8 cellular contexts compared by ENCODE assay signal in genomic region chr2:110474898-110475297, GRCh38. TPM values are rescaled to one million over a fixed set of nuclear protein-coding genes. Genes with fewer than 3 reads are reported as not detected.
A peak's percentile ranks its signal among the peaks of the same experiment; 100 is the strongest.
DNase-seq lines count a peak whose midpoint lies in the region; ATAC-seq and TF ChIP-seq lines count a peak whose summit lies in the region.
"Not testable (repeated sequence)": the region's sequence is repeated elsewhere in the genome, so short reads cannot be mapped to it uniquely, and the experiment has no call there.

No MANE protein-coding gene starts in this region.

- DNase-seq in RWPE2 (ENCODE audit: low spot score); upper lobe of left lung: not testable (repeated sequence)

- not testable (repeated sequence) for H3K36me3 ChIP-seq in RWPE2 (ENCODE audit: low read depth); upper lobe of left lung

- WGBS in upper lobe of left lung, 2 donors = no CpG with 5 or more reads among the region's 4 CpGs

- not testable (repeated sequence) for TF ChIP-seq POLR2A in upper lobe of left lung (IDR thresholded peaks at IDR 0.05)

- not testable (repeated sequence) for H3K27me3 ChIP-seq in RWPE2 (ENCODE audit: insufficient read depth, poor library complexity, severe bottlenecking); upper lobe of left lung

- not testable (repeated sequence) for H3K4me3 ChIP-seq in RWPE2 (ENCODE audit: severe bottlenecking); upper lobe of left lung

- not testable (repeated sequence) for H3K4me1 ChIP-seq in RWPE2 (ENCODE audit: insufficient read depth, poor library complexity, severe bottlenecking); upper lobe of left lung

- H3K9me3 ChIP-seq in RWPE2 (ENCODE audit: severe bottlenecking); upper lobe of left lung: not testable (repeated sequence)

- not testable (repeated sequence) for TF ChIP-seq CTCF in RWPE2 (IDR thresholded peaks at IDR 0.05; ENCODE audit: poor library complexity, severe bottlenecking); upper lobe of left lung (IDR thresholded peaks at IDR 0.05)

- ATAC-seq in GM18517 (IDR thresholded peaks at IDR 0.05; ENCODE audit: unreplicated experiment) (peak; percentile 95), GM19397 (IDR thresholded peaks at IDR 0.05; ENCODE audit: unreplicated experiment) (peak; percentile 90), GM21723 (IDR thresholded peaks at IDR 0.05; ENCODE audit: unreplicated experiment) (peak; percentile 96), HG02938 (IDR thresholded peaks at IDR 0.05; ENCODE audit: unreplicated experiment) (peak; percentile 93), HG03342 (IDR thresholded peaks at IDR 0.05; ENCODE audit: unreplicated experiment) (peak; percentile 99), RWPE2 (ENCODE audit: low read depth) (peak; percentile 89), esophagus mucosa (peak; percentile 44), upper lobe of left lung (ENCODE audit: low FRiP score in 2 of 2) (peak; percentile 56 to 68)

- TF ChIP-seq EP300 in upper lobe of left lung (IDR thresholded peaks at IDR 0.05) = not testable (repeated sequence)

- not testable (repeated sequence) for H3K27ac ChIP-seq in RWPE2 (ENCODE audit: poor library complexity, severe bottlenecking); upper lobe of left lung

RNA-seq across cellular contexts. Expression of gene LIMS4, which starts 2.3 kb away (rescaled TPM):
- 0.20 TPM for total RNA-seq in esophagus mucosa
- total RNA-seq in upper lobe of left lung = 1 to 10 TPM in 2 of 6 donors, under 1 TPM in 2, not detected in 2; 0.76 to 1.4 (median 0.93) TPM

Comparison
In these comparisons a context has a peak if more than half of its experiments do, and no peak if none do; other contexts are left out.
1. ATAC-seq: peak in every context shown above with its lines; median percentile 99 in HG03342; 96 in GM21723; 95 in GM18517; 93 in HG02938; 90 in GM19397; 89 in RWPE2; 62 in upper lobe of left lung; 44 in esophagus mucosa.